8 cellular contexts compared by ENCODE assay signal in the genomic region with DNA sequence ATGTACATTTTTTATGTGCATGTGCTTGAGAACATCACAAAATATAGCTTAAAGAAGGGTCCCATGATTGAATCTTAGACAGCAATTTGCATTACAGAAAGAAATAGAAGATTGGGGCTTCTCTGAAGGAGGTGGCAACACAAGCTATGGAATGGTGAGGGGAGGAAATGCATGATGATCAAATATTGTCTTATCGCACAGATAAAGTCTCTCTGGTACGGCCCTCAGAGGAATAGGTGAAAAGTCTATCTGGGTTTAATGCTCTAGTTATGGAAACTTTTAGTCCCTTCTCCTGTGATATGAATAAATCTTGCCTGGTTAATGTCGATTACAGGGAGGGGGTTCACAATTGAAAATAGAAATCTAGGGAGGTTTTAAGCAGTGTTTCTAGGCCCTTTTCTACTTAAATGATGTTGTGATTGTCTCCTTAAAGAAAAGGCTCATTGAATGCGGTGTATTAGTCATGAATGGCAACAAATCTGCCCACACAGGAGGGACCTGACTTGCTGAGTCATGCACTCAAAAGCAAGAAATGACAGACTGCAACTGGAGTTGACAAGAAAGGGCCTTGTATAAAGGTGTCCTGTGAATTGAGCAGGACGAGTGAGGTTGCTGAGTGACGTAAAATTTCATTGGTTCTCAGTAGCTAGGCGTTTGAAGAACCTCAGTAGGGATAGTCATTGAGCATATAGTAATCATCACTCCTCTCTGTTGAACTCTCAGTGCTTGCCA.
DNase-seq lines count a peak whose midpoint lies in the region; ATAC-seq, FAIRE-seq and TF ChIP-seq lines count a peak whose summit lies in the region.

No MANE protein-coding gene starts in this region.

- WGBS in small intestine, 3 donors: 78 to 85% (median 80%) methylated on average over 7 of the region's 7 CpGs

- no peaks in the 10 kb centered on the region for H3K9me3 ChIP-seq in T-helper 17 cell (ENCODE audit: control insufficient read depth, low read length, poor library complexity, severe bottlenecking)
- no peaks in the 10 kb centered on the region for H3K9me3 ChIP-seq in small intestine (ENCODE audit: control insufficient read depth, low read depth)

- no peak for TF ChIP-seq CTCF in GM20000 (IDR thresholded peaks at IDR 0.05; ENCODE audit: extremely low read depth, missing control alignments)

- H3K27me3 Mint-ChIP-seq in T-helper 17 cell: no peaks in the 10 kb centered on the region

- peak overlapping the region; percentile 12 for H2AFZ ChIP-seq in ACC112 (ENCODE audit: low read length, unreplicated experiment)

- intact Hi-C loops in Right ventricle myocardium inferior (cut with DNase I): no loop called here

- no peaks in the 10 kb centered on the region for H3K36me3 ChIP-seq in ACC112 (ENCODE audit: insufficient read depth, low read length)
- H3K36me3 ChIP-seq in small intestine (ENCODE audit: control insufficient read depth in 2 of 2, insufficient read depth in 2 of 2, low read length in 2 of 2): no peaks in the 10 kb centered on the region

- peak; percentile 99 for ATAC-seq in esophagus mucosa
- no peak for ATAC-seq in T-helper 17 cell
- no peak for ATAC-seq in Right ventricle myocardium inferior

- no peaks in the 10 kb centered on the region for H3K36me3 Mint-ChIP-seq in T-helper 17 cell (ENCODE audit: low read depth)

- H3K27me3 ChIP-seq in ACC112 (ENCODE audit: insufficient read depth, low read length): no peaks in the 10 kb centered on the region
- H3K27me3 ChIP-seq in small intestine (ENCODE audit: control insufficient read depth in 2 of 2, insufficient read depth in 2 of 2, low read length in 2 of 2): no peaks in the 10 kb centered on the region

- no peak overlapping the region for H3K4me3 ChIP-seq in ACC112 (ENCODE audit: low read depth, low read length)
- H3K4me3 ChIP-seq in small intestine (ENCODE audit: low read depth in 1 of 2, low read length in 2 of 2): no peak overlapping the region

- H3K4me1 Mint-ChIP-seq in T-helper 17 cell: no peaks in the 10 kb centered on the region

- peak overlapping the region; percentile 46 for H3K27ac ChIP-seq in ACC112 (ENCODE audit: low read depth, low read length)
- H3K27ac ChIP-seq in small intestine (ENCODE audit: low read depth in 1 of 2, low read length in 1 of 2): no peak overlapping the region

- DNase-seq in GM20000 (ENCODE audit: low spot score): peak; percentile 4
- peak; percentile 71 for DNase-seq in LHCN-M2 (ENCODE audit: low read depth)
- peak; percentile 46 for DNase-seq in stromal cell of bone marrow (ENCODE audit: low read depth)
- DNase-seq in T-helper 17 cell: no peak
- DNase-seq in small intestine: no peak
- DNase-seq in Right ventricle myocardium inferior (ENCODE audit: missing footprints): no peak

- no peak for FAIRE-seq in small intestine (lab: Jason Lieb, UNC)

- H3K79me2 ChIP-seq in ACC112 (ENCODE audit: control insufficient read depth, insufficient read depth, low read length, unreplicated experiment): no peaks in the 10 kb centered on the region

- H3K27ac Mint-ChIP-seq in T-helper 17 cell: no peak overlapping the region

- H3K4me1 ChIP-seq in ACC112 (ENCODE audit: control insufficient read depth, insufficient read depth, low read length, unreplicated experiment): peaks cover 9% of the 10 kb centered on the region
- H3K4me1 ChIP-seq in small intestine (ENCODE audit: control insufficient read depth in 2 of 2, insufficient read depth in 1 of 2, low read depth in 1 of 2, low read length in 1 of 2): no peaks in the 10 kb centered on the region

- H3K4me3 Mint-ChIP-seq in T-helper 17 cell: no peak overlapping the region

Comparison
In these comparisons a context has a peak if more than half of its experiments do, and no peak if none do; other contexts are left out.
1. DNase-seq: peak in GM20000 (single experiment), LHCN-M2 (single experiment) and stromal cell of bone marrow (single experiment); none in T-helper 17 cell (0 of 3), small intestine (single experiment) and Right ventricle myocardium inferior (single experiment).